ENCODE assay signal across 28 cellular contexts in genomic region chr11:9789919-9790318, GRCh38.
"Had no signal": no experiment of that assay in that cellular context is flagged by ENCODE, and none has a peak within 500 bp of the region (broad histone marks: within the 10 kb centered on the region; RNA-seq: fewer than 3 reads in every experiment).

No MANE protein-coding gene starts in this region.

- H3K4me3 Mint-ChIP-seq: activated CD8-positive, alpha-beta T cell treated with anti-CD3 and anti-CD28 coated beads for 36 hours; activated naive CD8-positive, alpha-beta T cell treated with anti-CD3 and anti-CD28 coated beads, Interleukin-2, amount 50 U/mL, for 24 hours had no signal

- DNase-seq: activated CD4-positive, alpha-beta T cell treated with anti-CD3 and anti-CD28 coated beads for 4 hours; activated CD8-positive, alpha-beta memory T cell treated with anti-CD3 and anti-CD28 coated beads, Interleukin-2, amount 50 U/mL, for 48 hours; activated CD8-positive, alpha-beta T cell treated with anti-CD3 and anti-CD28 coated beads for 36 hours; activated effector memory CD4-positive, alpha-beta T cell treated with Interleukin-2 at 50 U/mL for 16 hours; activated naive CD4-positive, alpha-beta T cell; activated naive CD8-positive, alpha-beta T cell treated with anti-CD3 and anti-CD28 coated beads, Interleukin-2, amount 50 U/mL, for 24 hours; activated T-cell treated with anti-CD3 and anti-CD28 coated beads, Interleukin-2, amount 50 U/mL, for 1 hour; amniotic stem cell; body of pancreas; MM.1S; NCI-H1105; NCI-H1436; NCI-H2029 treated with DMSO at 0.1 percent for 48 hours; NCI-H345; NCI-H510A; NCI-H526 treated with DMSO at 0.1 percent for 48 hours; NCI-H82; Peyer's patch; Right ventricle myocardium superior; SJCRH30; SK-N-SH; T-helper 1 cell; WERI-Rb-1 had no signal

- H3K4me1 ChIP-seq: body of pancreas, Peyer's patch had no signal

- H3K36me3 Mint-ChIP-seq: activated naive CD4-positive, alpha-beta T cell treated with anti-CD3 and anti-CD28 coated beads, Interleukin-2, amount 50 U/mL, for 72 hours had no signal

- H3K4me2 ChIP-seq: SK-N-SH had no signal

- H3K27ac Mint-ChIP-seq: activated CD8-positive, alpha-beta T cell treated with anti-CD3 and anti-CD28 coated beads for 36 hours; activated naive CD4-positive, alpha-beta T cell treated with anti-CD3 and anti-CD28 coated beads, Interleukin-2, amount 50 U/mL, for 72 hours; activated naive CD8-positive, alpha-beta T cell treated with anti-CD3 and anti-CD28 coated beads, Interleukin-2, amount 50 U/mL, for 24 hours had no signal

- H3K27ac ChIP-seq: ascending aorta, body of pancreas, cardiac muscle cell, Peyer's patch, RWPE1, SJCRH30, WERI-Rb-1 had no signal

- H3K27me3 ChIP-seq: ascending aorta, body of pancreas, cardiac muscle cell, Peyer's patch, SJCRH30 had no signal

- H3K36me3 ChIP-seq: cardiac muscle cell had no signal

- H3K4me3 ChIP-seq: ascending aorta, body of pancreas, cardiac muscle cell, Peyer's patch, SJCRH30 had no signal

- H3K9me3 Mint-ChIP-seq: activated CD8-positive, alpha-beta T cell treated with anti-CD3 and anti-CD28 coated beads for 36 hours; activated naive CD4-positive, alpha-beta T cell treated with anti-CD3 and anti-CD28 coated beads, Interleukin-2, amount 50 U/mL, for 72 hours; activated naive CD8-positive, alpha-beta T cell treated with anti-CD3 and anti-CD28 coated beads, Interleukin-2, amount 50 U/mL, for 24 hours had no signal

- H3K9ac ChIP-seq: SK-N-SH had no signal

- H3K27me3 Mint-ChIP-seq: activated CD8-positive, alpha-beta T cell treated with anti-CD3 and anti-CD28 coated beads for 36 hours; activated naive CD8-positive, alpha-beta T cell treated with anti-CD3 and anti-CD28 coated beads, Interleukin-2, amount 50 U/mL, for 24 hours had no signal

- H3K9me3 ChIP-seq: ascending aorta, body of pancreas, Peyer's patch, SJCRH30, SK-N-SH had no signal

- ATAC-seq: activated CD4-positive, CD25-positive, alpha-beta regulatory T cell treated with anti-CD3 and anti-CD28 coated beads, Interleukin-2, amount 50 U/mL, for 24 hours; activated CD8-positive, alpha-beta T cell treated with anti-CD3 and anti-CD28 coated beads for 36 hours; activated naive CD4-positive, alpha-beta T cell treated with anti-CD3 and anti-CD28 coated beads, Interleukin-2, amount 50 U/mL, for 72 hours; activated naive CD8-positive, alpha-beta T cell treated with anti-CD3 and anti-CD28 coated beads, Interleukin-2, amount 50 U/mL, for 24 hours; body of pancreas had no signal
